8 cellular contexts compared by ENCODE assay signal in genomic region chr1:198158766-198159589, GRCh38.
DNase-seq lines count a peak whose midpoint lies in the region; ATAC-seq and TF ChIP-seq lines count a peak whose summit lies in the region.

No MANE protein-coding gene starts in this region.

- peak; percentile 45 for DNase-seq in NCI-H2029 treated with DMSO at 0.1 percent for 48 hours (lab: John Stamatoyannopoulos, UW)
- DNase-seq in T-helper 9 cell: peak; percentile 79
- DNase-seq in astrocyte of the cerebellum (ENCODE audit: low read depth): peak; percentile 74
- DNase-seq in hippocampal formation (lab: John Stamatoyannopoulos, UW): peak; percentile 84 to 92
- peak; percentile 77 for DNase-seq in retinal pigment epithelial cell (ENCODE audit: low read depth)
- DNase-seq in DMS79 treated with DMSO at 0.1 percent for 48 hours (lab: John Stamatoyannopoulos, UW): no peak

- H3K4me3 ChIP-seq in astrocyte of the cerebellum (ENCODE audit: low read depth, low read length) (peak overlapping the region; percentile 84), retinal pigment epithelial cell (ENCODE audit: low read length) (peak overlapping the region; percentile 87)

- in situ Hi-C loops in astrocyte of the cerebellum (cut with HindIII; ENCODE audit: low sequenced_read_pairs): no loop called here

- ATAC-seq in GM18519 (IDR thresholded peaks at IDR 0.05; ENCODE audit: low FRiP score, unreplicated experiment): peak; percentile 44
- peak; percentile 57 for ATAC-seq in HG03039 (IDR thresholded peaks at IDR 0.05; ENCODE audit: unreplicated experiment)

- TF ChIP-seq CTCF in astrocyte of the cerebellum (IDR thresholded peaks at IDR 0.05; ENCODE audit: low read depth, low read length, missing control alignments) (no peak), retinal pigment epithelial cell (conservative IDR thresholded peaks at IDR 0.05; ENCODE audit: low read depth, low read length) (no peak)
